Comparison of ENCODE assay signal across 10 cellular contexts in the genomic region with DNA sequence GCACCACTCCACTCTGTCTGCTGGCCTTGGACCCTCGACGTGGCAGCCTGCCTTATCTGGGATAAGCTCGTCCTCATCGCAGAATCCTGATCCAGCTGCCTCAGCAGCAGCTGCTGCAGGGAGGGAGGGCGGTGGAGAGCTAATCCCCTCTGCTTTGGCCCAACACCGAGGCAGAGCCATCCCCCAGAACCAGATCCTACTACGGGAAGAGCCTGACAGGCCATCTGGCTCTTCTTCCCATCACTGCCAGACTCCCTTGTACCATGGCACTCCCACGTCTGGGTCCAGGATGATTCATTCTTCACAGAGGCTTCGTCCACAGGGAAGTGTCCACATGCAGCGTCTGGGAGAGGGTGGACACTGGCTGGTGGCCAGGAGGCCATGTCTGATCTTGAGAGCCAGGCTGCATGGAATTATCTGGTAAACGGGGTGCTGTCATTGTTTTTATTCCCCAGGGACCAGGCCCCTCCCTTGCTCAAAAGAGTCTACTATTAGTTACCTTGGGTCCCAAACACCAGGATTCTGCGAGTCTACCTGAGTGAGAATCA. TPM values are rescaled to one million over a fixed set of nuclear protein-coding genes. Genes with fewer than 3 reads are reported as not detected.
DNase-seq lines count a peak whose midpoint lies in the region; ATAC-seq and TF ChIP-seq lines count a peak whose summit lies in the region.
"Had no signal": no experiment of that assay in that cellular context is flagged by ENCODE, and none has a peak within 500 bp of the region (broad histone marks: within the 10 kb centered on the region; RNA-seq: fewer than 3 reads in every experiment).

No MANE protein-coding gene starts in this region.

- H3K27me3 ChIP-seq in IMR-90 (ENCODE audit: control insufficient read depth, insufficient read depth, low read length), result no peaks in the 10 kb centered on the region; the same call in 1 of the 2 replicates

- H3K9me3 ChIP-seq in IMR-90 (ENCODE audit: control insufficient read depth, insufficient read depth, low read length), result no peaks in the 10 kb centered on the region

- peak overlapping the region; percentile 83 for H2BK5ac ChIP-seq in IMR-90 (ENCODE audit: low read depth, low read length, poor library complexity, severe bottlenecking)

- in situ Hi-C loops in IMR-90 (cut with MboI; ENCODE audit: low sequenced_read_pairs), result no loop called here

- H4K20me1 ChIP-seq in IMR-90 (ENCODE audit: insufficient read depth, low read length), result no peaks in the 10 kb centered on the region

- peak overlapping the region; percentile 79; the same call in 2 of the 3 replicates for H2BK15ac ChIP-seq in IMR-90 (ENCODE audit: low read depth, low read length)

- H3K4me3 ChIP-seq in IMR-90 (ENCODE audit: insufficient read depth, low read depth, low read length) (no peak overlapping the region), coronary artery (no peak overlapping the region)

- H2BK120ac ChIP-seq in IMR-90 (ENCODE audit: low read depth, low read length), result peak overlapping the region; percentile 82

- H3K9ac ChIP-seq in IMR-90 (ENCODE audit: low read depth, low read length), result no peak overlapping the region

- peaks cover 16% of the 10 kb centered on the region for H3K9me1 ChIP-seq in IMR-90 (ENCODE audit: insufficient read depth, low read length)

- H3K4me1 ChIP-seq in IMR-90 (ENCODE audit: control insufficient read depth, insufficient read depth, low read length), result peaks cover 12% of the 10 kb centered on the region

- peak overlapping the region; percentile 53; the same call in 1 of the 2 replicates for H3K14ac ChIP-seq in IMR-90 (replicated peaks; ENCODE audit: low read depth, low read length)

- dilution Hi-C loops in IMR-90 (cut with HindIII; ENCODE audit: low sequenced_read_pairs, unreplicated experiment), result no loop called here

- no peak for TF ChIP-seq RAD21 in IMR-90 (IDR thresholded peaks at IDR 0.05; ENCODE audit: low read length)

- no peak overlapping the region for H3K4me2 ChIP-seq in IMR-90 (ENCODE audit: low read depth, low read length)

- H3K36me3 ChIP-seq in IMR-90 (ENCODE audit: control insufficient read depth, insufficient read depth, low read length), result no peaks in the 10 kb centered on the region

- H3K79me1 ChIP-seq in IMR-90 (ENCODE audit: low read depth in 1 of 2, low read length in 2 of 2), result no peaks in the 10 kb centered on the region

- H3K27ac ChIP-seq in IMR-90 (ENCODE audit: insufficient read depth, low read length), result no peak overlapping the region; the same call in 1 of the 2 replicates
- no peak overlapping the region for H3K27ac ChIP-seq in coronary artery

- H3K56ac ChIP-seq in IMR-90 (ENCODE audit: extremely low read depth, insufficient read depth, low read length), result no peak overlapping the region

- peak overlapping the region; percentile 67 for H2AK9ac ChIP-seq in IMR-90 (replicated peaks; ENCODE audit: low read depth, low read length, poor library complexity)

- peak overlapping the region; percentile 50 for H2AK5ac ChIP-seq in IMR-90 (ENCODE audit: low read depth, low read length)

- H4K5ac ChIP-seq in IMR-90 (ENCODE audit: low read depth, low read length), result no peak overlapping the region

- CTCF ChIA-PET in IMR-90 (lab: Yijun Ruan, JAX), result no interaction called here

- no TSS peak for BruUV-seq in IMR-90 (replicated peaks; lab: Mats Ljungman, UMichigan)

- 8% methylated on average over 2 of the region's 12 CpGs; no CpG with 5 or more reads in 1 of the 2 experiments for WGBS in IMR-90 (ENCODE audit: extremely low coverage in 2 of 2, insufficient read length in 1 of 2), 2 experiments

- H2BK20ac ChIP-seq in IMR-90 (ENCODE audit: low read depth, low read length), result peak overlapping the region; percentile 55

- peak overlapping the region; percentile 49 for H3K4ac ChIP-seq in IMR-90 (ENCODE audit: low read depth, low read length)

- peak; percentile 36 for DNase-seq in Ammon's horn (ENCODE audit: low spot score)
- DNase-seq in IMR-90, result peak; percentile 84
- DNase-seq in coronary artery (ENCODE audit: low spot score), result peak; percentile 64
- DNase-seq in myocyte (ENCODE audit: low read depth), result peak; percentile 97
- DNase-seq in GM20000 (ENCODE audit: low spot score), result no peak
- no peak for DNase-seq in NCI-H526 treated with DMSO at 0.1 percent for 48 hours (lab: John Stamatoyannopoulos, UW)
- DNase-seq: activated T-cell treated with anti-CD3 and anti-CD28 coated beads, Interleukin-2, amount 50 U/mL, for 4 hours; hippocampal formation had no signal

- POLR2A ChIA-PET in IMR-90 (lab: Charles Lee; ENCODE audit: unreplicated experiment), result no interaction called here

- peak overlapping the region; percentile 26; the same call in 1 of the 2 replicates for H3K23ac ChIP-seq in IMR-90 (ENCODE audit: low read depth, low read length)

- no peak for TF ChIP-seq CTCF in IMR-90 (conservative IDR thresholded peaks at IDR 0.05; ENCODE audit: low read depth, low read length)
- TF ChIP-seq CTCF in coronary artery (IDR thresholded peaks at IDR 0.05), result no peak
- no peak for TF ChIP-seq CTCF in GM20000 (IDR thresholded peaks at IDR 0.05; ENCODE audit: extremely low read depth, missing control alignments)

- intact Hi-C loops in IMR-90 (cut with micrococcal nuclease), result loop anchor here (10.0 kb wide), 1 partner anchor 1166 kb away; no protein-coding TSS in a partner anchor

- H3K18ac ChIP-seq in IMR-90 (ENCODE audit: low read depth, low read length), result peak overlapping the region; percentile 63; the same call in 1 of the 2 replicates

- TF ChIP-seq POLR2A in IMR-90 (IDR thresholded peaks at IDR 0.05; ENCODE audit: low read depth, low read length), result no peak

- H2AFZ ChIP-seq in IMR-90 (replicated peaks; ENCODE audit: low read length, poor library complexity), result peak overlapping the region; percentile 81

- peak overlapping the region in 1 of 2 experiments; percentile 41; a peak in 2 of 4 replicates for H4K8ac ChIP-seq in IMR-90 (ENCODE audit: low read depth in 2 of 2, low read length in 2 of 2)

- peak overlapping the region; percentile 18; the same call in 1 of the 2 replicates for H4K91ac ChIP-seq in IMR-90 (ENCODE audit: insufficient read depth, low read depth, low read length)

- ATAC-seq in IMR-90 (ENCODE audit: low read depth) (peak; percentile 59), HG02970 (IDR thresholded peaks at IDR 0.05; ENCODE audit: low FRiP score, unreplicated experiment) (no peak), HG02981 (IDR thresholded peaks at IDR 0.05; ENCODE audit: unreplicated experiment) (no peak)
- ATAC-seq: activated T-cell treated with anti-CD3 and anti-CD28 coated beads, Interleukin-2, amount 50 U/mL, for 4 hours had no signal

TF ChIP-seq in IMR-90, 13 proteins besides CTCF, POLR2A, EP300 and RAD21:
- TF ChIP-seq MAZ (IDR thresholded peaks at IDR 0.05; ENCODE audit: borderline replicate concordance, low read depth, low read length) (0 out of 2 replicates have a peak, but pooled peaks have one; percentile 11), USF2 (IDR thresholded peaks at IDR 0.05; ENCODE audit: low read depth, low read length) (peak; percentile 25; the same call in 1 of the 2 replicates), FOS (IDR thresholded peaks at IDR 0.05; ENCODE audit: low read depth, low read length) (peak; percentile 66), RFX5 (IDR thresholded peaks at IDR 0.05; ENCODE audit: low read depth, low read length) (no peak)

RNA-seq across cellular contexts. Expression of gene PKP1, which starts 14.6 kb away (rescaled TPM):
- total RNA-seq in IMR-90 (2012; rRNA removed) (under 0.01 and 0.18 TPM in 2 replicates), myocyte (0.05 and 0.13 TPM in 2 replicates)
- 0.16 and 0.36 TPM in 2 replicates for polyA plus RNA-seq in IMR-90 (2012; rRNA removed)
- 0.16 and 0.26 TPM in 2 replicates for polyA plus RNA-seq in IMR-90 (2012; cell fraction: cytosol; rRNA removed)
- polyA plus RNA-seq in IMR-90 (2012; cell fraction: nucleus; rRNA removed; ENCODE audit: low replicate concordance), result 0.18 and 0.20 TPM in 2 replicates
- 1.0 TPM for polyA plus RNA-seq in myocyte (2012)
- total RNA-seq: activated T-cell treated with anti-CD3 and anti-CD28 coated beads, Interleukin-2, amount 50 U/mL, for 4 hours had no signal

Comparison
In these comparisons a context has a peak if more than half of its experiments do, and no peak if none do; other contexts are left out.
1. DNase-seq: peak in Ammon's horn (single experiment), IMR-90 (single experiment), coronary artery (single experiment) and myocyte (single experiment); none in GM20000 (single experiment) and NCI-H526 treated with DMSO at 0.1 percent for 48 hours (single experiment).